In the genomic region with DNA sequence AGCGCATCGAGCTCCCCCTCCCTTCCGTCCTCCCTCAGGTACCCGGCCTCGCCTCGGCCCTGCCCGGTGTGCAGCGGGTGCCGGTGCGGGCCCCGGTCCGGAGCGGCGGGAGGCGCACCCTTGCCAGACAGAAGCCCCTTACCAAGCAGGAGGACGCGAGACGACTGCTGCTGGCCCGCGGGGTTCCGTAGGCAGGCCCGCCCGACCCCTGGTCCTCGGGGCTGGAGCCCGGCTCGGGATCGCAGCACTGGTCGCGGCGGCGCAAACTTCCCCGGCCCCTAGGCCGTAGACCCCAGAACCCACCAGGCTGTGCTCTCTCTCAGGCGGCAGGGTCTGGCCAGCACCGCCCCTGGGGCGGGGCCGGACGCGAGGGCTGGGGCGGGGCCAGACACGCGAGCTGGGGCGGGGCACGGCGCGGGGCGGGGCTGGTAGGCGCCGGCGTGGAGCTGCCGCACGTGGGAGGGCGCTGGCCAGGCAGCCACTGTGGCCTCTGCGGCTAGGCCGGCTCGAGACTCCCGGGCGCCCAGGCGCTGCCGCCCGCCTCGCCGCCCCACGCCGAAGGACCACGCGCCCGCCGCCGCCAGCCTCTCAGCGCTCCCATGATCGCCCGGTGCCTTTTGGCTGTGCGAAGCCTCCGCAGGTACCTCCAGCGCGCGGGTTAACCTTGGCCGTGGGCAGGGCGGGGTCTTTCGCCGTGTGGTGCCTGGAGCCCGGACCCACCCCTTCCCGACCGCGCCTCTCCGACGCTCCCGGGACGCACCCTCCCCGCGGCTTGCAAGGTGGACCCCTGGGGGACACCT, we compare ENCODE assay signal across 8 cellular contexts. TPM values are rescaled to one million over a fixed set of nuclear protein-coding genes. Genes with fewer than 3 reads are reported as not detected.
DNase-seq lines count a peak whose midpoint lies in the region; ATAC-seq lines count a peak whose summit lies in the region.

A gene (plus strand): TSS at position 431 of the 800 bp plus-strand sequence. CDS start 169 bp downstream, at position 600.
A gene with protein sequence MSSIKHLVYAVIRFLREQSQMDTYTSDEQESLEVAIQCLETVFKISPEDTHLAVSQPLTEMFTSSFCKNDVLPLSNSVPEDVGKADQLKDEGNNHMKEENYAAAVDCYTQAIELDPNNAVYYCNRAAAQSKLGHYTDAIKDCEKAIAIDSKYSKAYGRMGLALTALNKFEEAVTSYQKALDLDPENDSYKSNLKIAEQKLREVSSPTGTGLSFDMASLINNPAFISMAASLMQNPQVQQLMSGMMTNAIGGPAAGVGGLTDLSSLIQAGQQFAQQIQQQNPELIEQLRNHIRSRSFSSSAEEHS (minus strand): TSS at position 335 of the 800 bp plus-strand sequence. CDS start 1,302 bp downstream, outside the sequence.

- peaks cover 13% of the 10 kb centered on the region for H3K36me3 Mint-ChIP-seq in activated CD4-positive, alpha-beta T cell treated with anti-CD3 and anti-CD28 coated beads, Interleukin-2, amount 10 ng/mL, durations not matched to agents 24 days and 14 days (ENCODE audit: low read depth)

- H3K27me3 Mint-ChIP-seq in activated CD4-positive, alpha-beta T cell treated with anti-CD3 and anti-CD28 coated beads, Interleukin-2, amount 10 ng/mL, durations not matched to agents 24 days and 14 days = no peaks in the 10 kb centered on the region

- peak; percentile 89 for ATAC-seq in GM18867 (IDR thresholded peaks at IDR 0.05; ENCODE audit: unreplicated experiment)
- peak; percentile 84 for ATAC-seq in HG03097 (IDR thresholded peaks at IDR 0.05; ENCODE audit: low FRiP score, unreplicated experiment)
- ATAC-seq in left lobe of liver = peak; percentile 93

- H3K9me3 Mint-ChIP-seq in activated CD4-positive, alpha-beta T cell treated with anti-CD3 and anti-CD28 coated beads, Interleukin-2, amount 10 ng/mL, durations not matched to agents 24 days and 14 days = no peaks in the 10 kb centered on the region

- intact Hi-C loops in activated CD4-positive, alpha-beta T cell treated with anti-CD3 and anti-CD28 coated beads, Interleukin-2, amount 10 ng/mL, durations not matched to agents 24 days and 14 days (cut with micrococcal nuclease) = loop anchor here (1.0 to 5.0 kb wide), 5 partner anchors 85 to 423 kb away; a partner anchor contains a TSS

- H3K4me3 Mint-ChIP-seq in activated CD4-positive, alpha-beta T cell treated with anti-CD3 and anti-CD28 coated beads, Interleukin-2, amount 10 ng/mL, durations not matched to agents 24 days and 14 days = peak within 1 kb of the TSS; percentile 95

- peak within 1 kb of the TSS; percentile 96 for H3K27ac Mint-ChIP-seq in activated CD4-positive, alpha-beta T cell treated with anti-CD3 and anti-CD28 coated beads, Interleukin-2, amount 10 ng/mL, durations not matched to agents 24 days and 14 days

- DNase-seq in AG08395 (ENCODE audit: low spot score) (peak; percentile 95), NCI-H460 (ENCODE audit: extremely low read depth, low read depth) (peak; percentile 82), cortex of kidney (lab: John Stamatoyannopoulos, UW) (peak; percentile 50), left lobe of liver (ENCODE audit: low spot score) (peak; percentile 92)
- peak; percentile 96 for DNase-seq in activated CD4-positive, alpha-beta T cell treated with anti-CD3 and anti-CD28 coated beads, Interleukin-2, amount 10 ng/mL, durations not matched to agents 24 days and 14 days
- DNase-seq in stimulated activated CD4-positive, alpha-beta T cell treated with anti-CD3 and anti-CD28 coated beads, Interleukin-2, amount 100 ng/mL, for 4 hours (ENCODE audit: low read depth) = peak; percentile 78

- H3K4me1 Mint-ChIP-seq in activated CD4-positive, alpha-beta T cell treated with anti-CD3 and anti-CD28 coated beads, Interleukin-2, amount 10 ng/mL, durations not matched to agents 24 days and 14 days = peaks cover 31% of the 10 kb centered on the region

RNA-seq across cellular contexts. Expression of the first gene that starts in this region (rescaled TPM):
- 85.8 and 89.5 TPM in 2 replicates for total RNA-seq in NCI-H460 (2014; rRNA removed; shearing (Covaris generic))
- 47.8 and 63.4 TPM in 2 replicates for polyA plus RNA-seq in NCI-H460 (2014; cell fraction: nucleus; rRNA removed)
- 28.0 and 30.7 TPM in 2 replicates for total RNA-seq in activated CD4-positive, alpha-beta T cell treated with anti-CD3 and anti-CD28 coated beads, Interleukin-2, amount 10 ng/mL, durations not matched to agents 24 days and 14 days
- 47.1 TPM for total RNA-seq in left lobe of liver

RNA-seq across cellular contexts. Expression of the second gene that starts in this region (rescaled TPM):
- total RNA-seq in NCI-H460 (2014; rRNA removed; shearing (Covaris generic)) = 26.0 and 30.3 TPM in 2 replicates
- 8.5 and 10.4 TPM in 2 replicates for polyA plus RNA-seq in NCI-H460 (2014; cell fraction: nucleus; rRNA removed)
- 10.0 and 10.3 TPM in 2 replicates for total RNA-seq in activated CD4-positive, alpha-beta T cell treated with anti-CD3 and anti-CD28 coated beads, Interleukin-2, amount 10 ng/mL, durations not matched to agents 24 days and 14 days
- 3.0 TPM for total RNA-seq in left lobe of liver

Comparison
In these comparisons a context has a peak if more than half of its experiments do, and no peak if none do; other contexts are left out.
1. Peak in every context shown above with its lines: DNase-seq and ATAC-seq.